In genomic region chr16:82439678-82440293, GRCh38 we compare ENCODE assay signal across 11 cellular contexts.
DNase-seq lines count a peak whose midpoint lies in the region; ATAC-seq, FAIRE-seq and TF ChIP-seq lines count a peak whose summit lies in the region.
"Had no signal": no experiment of that assay in that cellular context is flagged by ENCODE, and none has a peak within 500 bp of the region (broad histone marks: within the 10 kb centered on the region; RNA-seq: fewer than 3 reads in every experiment).

No MANE protein-coding gene starts in this region.

- no peak overlapping the region for H3K4me2 ChIP-seq in PC-9

- no peaks in the 10 kb centered on the region for H3F3A ChIP-seq in PC-9 (ENCODE audit: insufficient read depth, low read depth)

- WGBS in esophagus muscularis mucosa = 72% methylated on average over 7 of the region's 7 CpGs

- no peak for DNase-seq in AG04449 (ENCODE audit: low read depth, low spot score)
- DNase-seq in GM12891 (ENCODE audit: insufficient read length, low spot score) = peak; percentile 6
- DNase-seq in PC-9 = no peak
- DNase-seq in germinal center (ENCODE audit: low spot score) = peak; percentile 12
- DNase-seq in SKM-1 treated with dmso at 0.1 percent for 144 hours (lab: John Stamatoyannopoulos, UW; ENCODE audit: unreplicated experiment) = no peak
- DNase-seq in amniotic stem cell (lab: John Stamatoyannopoulos, UW) = no peak
- no peak for DNase-seq in esophagus muscularis mucosa (ENCODE audit: extremely low spot score)
- DNase-seq: activated naive CD4-positive, alpha-beta T cell treated with anti-CD3 and anti-CD28 coated beads for 36 hours; trophoblast cell had no signal

- FAIRE-seq in GM12891 (lab: Jason Lieb, UNC) = peak; percentile 40

- no peaks in the 10 kb centered on the region for H3K9me2 ChIP-seq in PC-9 (ENCODE audit: insufficient read depth)

- no peak for ATAC-seq in HG03439 (IDR thresholded peaks at IDR 0.05; ENCODE audit: unreplicated experiment)

- BruUV-seq in PC-9 (replicated peaks; lab: Mats Ljungman, UMichigan) = no TSS peak

- TF ChIP-seq CTCF in AG04449 (IDR thresholded peaks at IDR 0.05; ENCODE audit: insufficient read depth, low read length, missing control alignments) (peak; percentile 64), PC-9 (conservative IDR thresholded peaks at IDR 0.05) (peak; percentile 45; the same call in 1 of the 2 replicates), esophagus muscularis mucosa (IDR thresholded peaks at IDR 0.05) (no peak)

- H3K27me3 ChIP-seq in PC-9 (ENCODE audit: insufficient read depth, low read depth) = 0 out of 2 replicates have a peak, but pooled peaks cover 3% of the 10 kb centered on the region
- no peaks in the 10 kb centered on the region for H3K27me3 ChIP-seq in esophagus muscularis mucosa

- no peak overlapping the region for H2AFZ ChIP-seq in PC-9

- H3K27ac ChIP-seq in PC-9 = no peak overlapping the region
- no peak overlapping the region for H3K27ac ChIP-seq in esophagus muscularis mucosa (replicated peaks in 1 of 4)
- H3K27ac ChIP-seq: skin epidermis had no signal

- no peak for TF ChIP-seq EP300 in esophagus muscularis mucosa (IDR thresholded peaks at IDR 0.05)

- no peaks in the 10 kb centered on the region for H3K79me2 ChIP-seq in PC-9 (ENCODE audit: low read depth)

- TF ChIP-seq POLR2A in GM12891 (IDR thresholded peaks at IDR 0.05; ENCODE audit: low read depth, low read length) = no peak
- TF ChIP-seq POLR2A in esophagus muscularis mucosa (IDR thresholded peaks at IDR 0.05; ENCODE audit: low read depth) = no peak

- POLR2A ChIA-PET in AG04449 (lab: Yijun Ruan, JAX) = interaction anchor here (0.6 to 1.1 kb wide), 2 partner anchors 17 to 59 kb away, joined by 3 read pairs; no protein-coding TSS in a partner anchor
- POLR2A ChIA-PET in PC-9 (lab: Charles Lee; ENCODE audit: unreplicated experiment) = no interaction called here

- H3K9me3 ChIP-seq in PC-9 (ENCODE audit: insufficient read depth, low read depth) (no peaks in the 10 kb centered on the region), esophagus muscularis mucosa (no peaks in the 10 kb centered on the region)

- intact Hi-C loops in PC-9 (cut with micrococcal nuclease; ENCODE audit: unreplicated experiment) = no loop called here
- intact Hi-C loops in esophagus muscularis mucosa (cut with DNase I) = no loop called here

- no peak overlapping the region for H3K4me3 ChIP-seq in AG04449 (ENCODE audit: low read depth, low read length)
- no peak overlapping the region for H3K4me3 ChIP-seq in PC-9
- no peak overlapping the region for H3K4me3 ChIP-seq in esophagus muscularis mucosa
- H3K4me3 ChIP-seq: skin epidermis had no signal

- H4K20me1 ChIP-seq in PC-9 (ENCODE audit: insufficient read depth) = no peaks in the 10 kb centered on the region

- H3K4me1 ChIP-seq in PC-9 (replicated peaks; ENCODE audit: insufficient read depth) = no peaks in the 10 kb centered on the region
- no peaks in the 10 kb centered on the region for H3K4me1 ChIP-seq in esophagus muscularis mucosa

- H3K36me3 ChIP-seq in PC-9 (ENCODE audit: low read depth) (no peaks in the 10 kb centered on the region), esophagus muscularis mucosa (no peaks in the 10 kb centered on the region)

- CTCF ChIA-PET in AG04449 (lab: Yijun Ruan, JAX) = interaction anchor here (0.6 to 5.2 kb wide), 5 partner anchors 8 to 499 kb away, joined by 3 to 20 read pairs (median 4); no protein-coding TSS in a partner anchor
- CTCF ChIA-PET in PC-9 (lab: Charles Lee) = no interaction called here

TF ChIP-seq in GM12891, 5 proteins besides CTCF, POLR2A, EP300 and RAD21:
- TF ChIP-seq PAX5 (IDR thresholded peaks at IDR 0.05; ENCODE audit: insufficient read depth, low read length, severe bottlenecking) (no peak), SPI1 (IDR thresholded peaks at IDR 0.05; ENCODE audit: low read depth, low read length) (no peak), POU2F2 (IDR thresholded peaks at IDR 0.05; ENCODE audit: low read depth, low read length) (no peak), TAF1 (IDR thresholded peaks at IDR 0.05; ENCODE audit: low read depth, low read length) (no peak), POLR2AphosphoS5 (IDR thresholded peaks at IDR 0.05; ENCODE audit: low read depth, low read length) (no peak)

Comparison
In these comparisons a context has a peak if more than half of its experiments do, and no peak if none do; other contexts are left out.
1. DNase-seq: peak in GM12891 (single experiment) and germinal center (single experiment); none in AG04449 (single experiment), PC-9 (0 of 2), SKM-1 treated with dmso at 0.1 percent for 144 hours (single experiment), amniotic stem cell (single experiment) and esophagus muscularis mucosa (single experiment).
2. CTCF ChIP-seq: peak in AG04449 (single experiment) and PC-9 (single experiment); none in esophagus muscularis mucosa (0 of 3).